17 cellular contexts compared by ENCODE assay signal in the genomic region with DNA sequence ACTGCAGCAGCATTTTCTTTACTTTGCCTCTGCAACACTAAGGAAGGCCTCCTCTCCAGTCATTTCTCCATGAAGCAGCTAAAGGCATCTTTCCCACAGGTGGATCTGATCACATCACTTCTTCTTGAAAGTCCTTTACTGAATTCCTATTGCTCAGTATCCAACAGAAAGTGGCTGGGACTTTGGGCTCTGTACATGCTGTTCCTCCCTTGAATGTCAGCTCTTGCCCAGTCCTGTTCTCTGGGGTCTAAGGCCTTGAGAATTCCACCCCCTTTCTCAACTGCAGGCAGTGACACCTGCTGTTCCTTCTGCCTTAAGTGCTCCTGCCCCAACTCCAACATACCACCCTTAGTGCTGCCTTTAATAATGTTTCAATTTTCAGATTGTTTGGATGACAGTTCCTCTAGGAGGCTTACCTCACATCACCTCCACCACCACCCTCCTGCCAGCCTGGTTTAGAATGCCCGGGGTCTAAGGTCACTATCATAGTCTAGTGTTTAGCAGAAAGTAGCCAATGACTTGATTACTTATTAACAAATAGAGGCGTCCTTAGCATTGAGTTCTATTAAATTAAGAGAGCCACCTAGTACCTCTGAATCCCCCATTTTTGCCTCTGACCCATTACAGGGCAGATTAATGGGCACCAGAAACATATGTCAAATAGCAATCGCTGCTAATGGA. TPM values are rescaled to one million over a fixed set of nuclear protein-coding genes. Genes with fewer than 3 reads are reported as not detected.
DNase-seq lines count a peak whose midpoint lies in the region; ATAC-seq, FAIRE-seq and TF ChIP-seq lines count a peak whose summit lies in the region.
"Had no signal": no experiment of that assay in that cellular context is flagged by ENCODE, and none has a peak within 500 bp of the region (broad histone marks: within the 10 kb centered on the region; RNA-seq: fewer than 3 reads in every experiment).

No MANE protein-coding gene starts in this region.

- no peaks in the 10 kb centered on the region; a peak in 1 of 4 replicates for H3K79me2 ChIP-seq in H1 (ENCODE audit: control insufficient read depth in 1 of 2, insufficient read depth in 2 of 2, low read length in 2 of 2)

- H4K20me1 ChIP-seq in H1 (replicated peaks in 1 of 2; ENCODE audit: control insufficient read depth in 1 of 2, insufficient read depth in 2 of 2, low read length in 2 of 2), result no peaks in the 10 kb centered on the region

- H2BK120ac ChIP-seq in H1 (replicated peaks; ENCODE audit: low read depth, low read length) (no peak overlapping the region), neuronal stem cell (ENCODE audit: low read depth, low read length) (no peak overlapping the region)

- peak overlapping the region; percentile 75 for H3K27ac ChIP-seq in RWPE2 (ENCODE audit: poor library complexity, severe bottlenecking)
- no peak overlapping the region for H3K27ac ChIP-seq in H1 (ENCODE audit: low read depth, low read length)
- H3K27ac ChIP-seq in neuronal stem cell (replicated peaks; ENCODE audit: low read length), result no peak overlapping the region
- H3K27ac ChIP-seq in stomach smooth muscle (ENCODE audit: low read length), result peak overlapping the region; percentile 24
- H3K27ac ChIP-seq: C4-2B, RWPE1 had no signal

- H3K4me3 ChIP-seq in RWPE2 (ENCODE audit: severe bottlenecking), result no peak overlapping the region
- H3K4me3 ChIP-seq in H1 (ENCODE audit: extremely low read depth in 1 of 4, insufficient read depth in 2 of 4, low read depth in 3 of 4, low read length in 4 of 4), result no peak overlapping the region
- H3K4me3 ChIP-seq in neuronal stem cell (ENCODE audit: low read length in 2 of 2), result no peak overlapping the region
- no peak overlapping the region for H3K4me3 ChIP-seq in stomach smooth muscle (ENCODE audit: low read length in 2 of 2)

- ATAC-seq in RWPE2 (ENCODE audit: low read depth), result no peak
- ATAC-seq: PC-3 had no signal

- no peak overlapping the region for H4K5ac ChIP-seq in H1 (ENCODE audit: insufficient read length, low read depth, low read length)

- H3K4me2 ChIP-seq in H1 (ENCODE audit: insufficient read depth in 1 of 2, low read depth in 2 of 2, low read length in 2 of 2) (no peak overlapping the region), neuronal stem cell (ENCODE audit: insufficient read depth, low read length, poor library complexity, severe bottlenecking) (no peak overlapping the region)

- H3K9me3 ChIP-seq in RWPE2 (ENCODE audit: severe bottlenecking) (no peaks in the 10 kb centered on the region), H1 (ENCODE audit: insufficient read depth in 2 of 2, low read depth in 1 of 2, low read length in 1 of 2) (no peaks in the 10 kb centered on the region), neuronal stem cell (replicated peaks in 1 of 2; ENCODE audit: control insufficient read depth in 2 of 2, insufficient read depth in 1 of 2, low read depth in 1 of 2, low read length in 2 of 2) (no peaks in the 10 kb centered on the region), stomach smooth muscle (ENCODE audit: control insufficient read depth in 2 of 2, low read length in 2 of 2) (no peaks in the 10 kb centered on the region)

- H2AK5ac ChIP-seq in H1 (ENCODE audit: low read depth, low read length), result no peak overlapping the region
- no peak overlapping the region for H2AK5ac ChIP-seq in neuronal stem cell (ENCODE audit: low read depth, low read length)

- CTCF ChIA-PET in H1 (lab: Charles Lee; ENCODE audit: partially characterized antibody), result interaction anchor here (1.4 to 1.7 kb wide), 2 partner anchors 19 to 350 kb away, joined by 3 read pairs; no protein-coding TSS in a partner anchor

- no peak for FAIRE-seq in H1 (lab: Jason Lieb, UNC)

- no peaks in the 10 kb centered on the region for H3K27me3 ChIP-seq in RWPE2 (ENCODE audit: insufficient read depth, poor library complexity, severe bottlenecking)
- no peaks in the 10 kb centered on the region for H3K27me3 ChIP-seq in H1 (replicated peaks in 1 of 4; ENCODE audit: control insufficient read depth in 3 of 4, extremely low read depth in 1 of 4, insufficient read depth in 3 of 4, low read length in 3 of 4)
- H3K27me3 ChIP-seq in neuronal stem cell (ENCODE audit: control insufficient read depth in 3 of 3, insufficient read depth in 3 of 3, low read depth in 1 of 3, low read length in 3 of 3), result no peaks in the 10 kb centered on the region
- no peaks in the 10 kb centered on the region for H3K27me3 ChIP-seq in stomach smooth muscle (ENCODE audit: control insufficient read depth in 1 of 2, insufficient read depth in 2 of 2, low read length in 2 of 2)

- H3K79me1 ChIP-seq in H1 (ENCODE audit: low read depth, low read length) (no peaks in the 10 kb centered on the region), neuronal stem cell (ENCODE audit: low read depth, low read length) (no peaks in the 10 kb centered on the region)

- no peak overlapping the region for H3K56ac ChIP-seq in H1 (replicated peaks; ENCODE audit: insufficient read length, low read depth, low read length)

- H2BK5ac ChIP-seq in H1 (ENCODE audit: low read depth, low read length), result no peak overlapping the region
- no peak overlapping the region for H2BK5ac ChIP-seq in neuronal stem cell (ENCODE audit: low read length)

- H3K14ac ChIP-seq in H1 (ENCODE audit: insufficient read length) (no peak overlapping the region), neuronal stem cell (ENCODE audit: low read length) (no peak overlapping the region)

- H2BK15ac ChIP-seq in H1 (ENCODE audit: low read length) (0 out of 2 replicates have a peak overlapping the region, but pooled peaks have one; percentile 18), neuronal stem cell (ENCODE audit: low read length) (no peak overlapping the region)

- no peak for TF ChIP-seq CTCF in RWPE2 (IDR thresholded peaks at IDR 0.05; ENCODE audit: poor library complexity, severe bottlenecking)
- TF ChIP-seq CTCF in H1 (IDR thresholded peaks at IDR 0.05; ENCODE audit: control extremely low read depth in 1 of 3, insufficient read depth in 1 of 3, low read depth in 1 of 3, low read length in 3 of 3), result peak in 1 of 3 experiments; percentile 10; a peak in 1 of 4 replicates

- H3K18ac ChIP-seq in H1 (ENCODE audit: extremely low read depth, low read length) (no peak overlapping the region), neuronal stem cell (ENCODE audit: low read length) (peak overlapping the region; percentile 15)

- H3K9ac ChIP-seq in H1 (replicated peaks in 1 of 4; ENCODE audit: extremely low read depth in 1 of 4, low read depth in 3 of 4, low read length in 3 of 4) (no peak overlapping the region), neuronal stem cell (ENCODE audit: low read depth, low read length, poor library complexity) (no peak overlapping the region), stomach smooth muscle (ENCODE audit: low read length in 2 of 2) (no peak overlapping the region)

- no peak for TF ChIP-seq POLR2A in H1 (IDR thresholded peaks at IDR 0.05; ENCODE audit: control extremely low read depth in 1 of 2, low read depth in 2 of 2, low read length in 2 of 2)

- H3K23me2 ChIP-seq in H1 (ENCODE audit: low read depth, low read length), result peaks cover 2% of the 10 kb centered on the region; the same call in 1 of the 2 replicates

- H2BK12ac ChIP-seq in H1 (ENCODE audit: low read depth, low read length), result no peak overlapping the region
- no peak overlapping the region for H2BK12ac ChIP-seq in neuronal stem cell (ENCODE audit: low read length)

- POLR2A ChIA-PET in H1 (lab: Charles Lee; ENCODE audit: partially characterized antibody), result no interaction called here

- H3K4me1 ChIP-seq in RWPE2 (ENCODE audit: insufficient read depth, poor library complexity, severe bottlenecking) (peaks cover 20% of the 10 kb centered on the region), H1 (replicated peaks in 1 of 4; ENCODE audit: control insufficient read depth in 3 of 4, insufficient read depth in 4 of 4, low read length in 3 of 4) (peaks cover 0 to 13% (median 6%) of the 10 kb centered on the region in 4 experiments; a peak in 4 of 7 replicates), neuronal stem cell (ENCODE audit: control insufficient read depth in 2 of 2, insufficient read depth in 1 of 2, low read depth in 1 of 2, low read length in 2 of 2) (peaks cover 0 to 1% of the 10 kb centered on the region in 2 donors), stomach smooth muscle (ENCODE audit: control insufficient read depth, insufficient read depth, low read length) (peaks cover 27% of the 10 kb centered on the region)

- DNase-seq in RWPE2 (ENCODE audit: low spot score), result no peak
- no peak for DNase-seq in H1 (ENCODE audit: low read depth in 1 of 2, low spot score in 2 of 2)
- DNase-seq in neuronal stem cell (ENCODE audit: low spot score), result no peak
- DNase-seq in RKO (ENCODE audit: low spot score), result no peak
- DNase-seq in activated T-cell treated with anti-CD3 and anti-CD28 coated beads, Interleukin-2, amount 50 U/mL, for 48 hours, result no peak
- DNase-seq in NCI-H2171 treated with DMSO at 0.1 percent for 48 hours (lab: John Stamatoyannopoulos, UW), result no peak
- DNase-seq in activated effector memory CD4-positive, alpha-beta T cell treated with anti-CD3 and anti-CD28 coated beads, Interleukin-2, amount 50 U/mL, for 16 hours, result no peak
- DNase-seq: ACHN, DMS79 treated with DMSO at 0.1 percent for 48 hours, HCEC 1CT, KBM-7, NCI-H1105, NCI-H2081 treated with DMSO at 0.1 percent for 48 hours, PC-3 had no signal

- no peak overlapping the region for H3K23ac ChIP-seq in H1 (ENCODE audit: insufficient read length)
- H3K23ac ChIP-seq in neuronal stem cell (ENCODE audit: low read depth, low read length, poor library complexity), result no peak overlapping the region

- WGBS in H1 (ENCODE audit: extremely low coverage in 1 of 2, insufficient coverage in 1 of 2, insufficient read length in 1 of 2, insufficient replicate concordance in 2 of 2, low coverage in 1 of 2, low lambda C conversion rate in 2 of 2, missing lambda C conversion rate in 1 of 2), 2 experiments, result 94% methylated on average over 3 of the region's 3 CpGs; no CpG with 5 or more reads in 1 of the 2 experiments
- no CpG with 5 or more reads among the region's 3 CpGs for WGBS in neuronal stem cell (ENCODE audit: extremely low coverage in 2 of 2, insufficient read length in 2 of 2, insufficient replicate concordance in 1 of 2), 2 donors

- H3K36me3 ChIP-seq in RWPE2 (ENCODE audit: low read depth), result peaks cover 93% of the 10 kb centered on the region
- H3K36me3 ChIP-seq in H1 (ENCODE audit: control insufficient read depth in 2 of 4, insufficient read depth in 4 of 4, low read length in 3 of 4), result peaks cover 0 to 7% (median 0%) of the 10 kb centered on the region in 4 experiments; a peak in 1 of 8 replicates
- no peaks in the 10 kb centered on the region for H3K36me3 ChIP-seq in neuronal stem cell (replicated peaks in 1 of 2; ENCODE audit: control insufficient read depth in 2 of 2, insufficient read depth in 2 of 2, low read length in 2 of 2)
- peaks cover 0 to 8% of the 10 kb centered on the region in 2 donors for H3K36me3 ChIP-seq in stomach smooth muscle (ENCODE audit: control insufficient read depth in 2 of 2, insufficient read depth in 2 of 2, low read length in 2 of 2)

- H2BK20ac ChIP-seq in H1 (ENCODE audit: low read length), result no peak overlapping the region

- TF ChIP-seq RAD21 in H1 (IDR thresholded peaks at IDR 0.05 in 1 of 2, conservative IDR thresholded peaks at IDR 0.05 in 1 of 2; ENCODE audit: low read depth in 2 of 2, low read length in 2 of 2), result peak; percentile 1 to 17; a peak in 1 of 4 replicates

- TF ChIP-seq EP300 in H1 (IDR thresholded peaks at IDR 0.05; ENCODE audit: borderline replicate concordance in 1 of 2, low read depth in 2 of 2, low read length in 2 of 2), result no peak

- H4K8ac ChIP-seq in H1 (ENCODE audit: extremely low read depth, insufficient read depth, low read length), result no peak overlapping the region
- no peak overlapping the region for H4K8ac ChIP-seq in neuronal stem cell (ENCODE audit: low read depth, low read length)

- H4K91ac ChIP-seq in H1 (replicated peaks; ENCODE audit: insufficient read length, low read length), result no peak overlapping the region
- no peak overlapping the region for H4K91ac ChIP-seq in neuronal stem cell (ENCODE audit: low read depth, low read length, poor library complexity)

- H3K4ac ChIP-seq in H1 (replicated peaks; ENCODE audit: insufficient read length, low read depth, low read length) (no peak overlapping the region), neuronal stem cell (ENCODE audit: low read length) (no peak overlapping the region)

- H2AFZ ChIP-seq in H1 (ENCODE audit: low read length), result no peak overlapping the region
- no peak overlapping the region for H2AFZ ChIP-seq in neuronal stem cell (ENCODE audit: low read length)

RNA-seq across cellular contexts. Expression of gene INHBA, which starts 11.5 kb away (rescaled TPM):
- total RNA-seq in H1 (2021; fragmentation: NEBNext Ultra II Directional; extraction: Animal tissue kit (Norgen Biotek cat#: 25700)), result 2.7 and 2.8 TPM in 2 replicates
- 1.1 TPM in 2 replicates for polyA plus RNA-seq in H1 (2011; rRNA removed)
- 1.2 TPM for polyA plus RNA-seq in H1 (2011; cell fraction: cytosol; rRNA removed)
- 3.3 TPM for polyA plus RNA-seq in H1 (2011; cell fraction: nucleus; rRNA removed)
- 1.8 to 2.4 TPM (median 2.1 TPM) in 4 replicates for polyA plus RNA-seq in H1 (2012, experiment 1 of 2)
- polyA plus RNA-seq in H1 (2012, experiment 2 of 2), result 0.52 TPM
- polyA plus RNA-seq in H1 (2013, experiment 1 of 2), result 0.59 TPM
- polyA plus RNA-seq in H1 (2013, experiment 2 of 2), result 0.96 TPM
- polyA minus RNA-seq in H1 (2011; rRNA and poly(A)+ RNA removed), result 3.3 and 5.0 TPM in 2 replicates
- polyA minus RNA-seq in H1 (2011; cell fraction: cytosol; rRNA and poly(A)+ RNA removed), result 2.0 TPM
- 6.6 TPM for polyA minus RNA-seq in H1 (2011; cell fraction: nucleus; rRNA and poly(A)+ RNA removed)
- polyA plus RNA-seq in neuronal stem cell (2013, experiment 1 of 2), result not detected
- not detected for polyA plus RNA-seq in neuronal stem cell (2013, experiment 2 of 2)

Comparison
In these comparisons a context has a peak if more than half of its experiments do, and no peak if none do; other contexts are left out.
1. H3K27ac ChIP-seq: peak in RWPE2 (single experiment) and stomach smooth muscle (single experiment); none in H1 (single experiment) and neuronal stem cell (single experiment).